23 cellular contexts compared by ENCODE assay signal in genomic region chr2:218701806-218702205, GRCh38. TPM values are rescaled to one million over a fixed set of nuclear protein-coding genes. Genes with fewer than 3 reads are reported as not detected.
DNase-seq lines count a peak whose midpoint lies in the region; ATAC-seq and TF ChIP-seq lines count a peak whose summit lies in the region.
"Had no signal": no experiment of that assay in that cellular context is flagged by ENCODE, and none has a peak within 500 bp of the region (broad histone marks: within the 10 kb centered on the region; RNA-seq: fewer than 3 reads in every experiment).

No MANE protein-coding gene starts in this region.

- peak; percentile 26 for ATAC-seq in Right ventricle myocardium inferior
- no peak for ATAC-seq in activated CD4-positive, alpha-beta T cell treated with anti-CD3 and anti-CD28 coated beads for 36 hours
- ATAC-seq in HG02642 (IDR thresholded peaks at IDR 0.05; ENCODE audit: poor library complexity, unreplicated experiment) = no peak
- ATAC-seq: A549, Panc1 had no signal

- no peak for DNase-seq in Right ventricle myocardium inferior (ENCODE audit: missing footprints)
- DNase-seq in left ventricle myocardium inferior = no peak
- peak; percentile 63 for DNase-seq in GM23248
- DNase-seq in astrocyte of the cerebellum (ENCODE audit: low read depth) = peak; percentile 63
- peak; percentile 52 for DNase-seq in medulla oblongata (ENCODE audit: extremely low spot score)
- DNase-seq in NOMO-1 (lab: John Stamatoyannopoulos, UW; ENCODE audit: unreplicated experiment in 2 of 2) = no peak
- DNase-seq in activated CD4-positive, alpha-beta T cell treated with anti-CD3 and anti-CD28 coated beads for 36 hours = no peak
- DNase-seq: BE2C; DMS53; EL; KG1; NCI-H1092 treated with DMSO at 0.1 percent for 48 hours; NCI-H1436 treated with DMSO at 0.1 percent for 48 hours; NCI-H2029; NCI-H226; NCI-H510A treated with DMSO at 0.1 percent for 48 hours; NCI-H774; NK-92 treated with Interleukin-12 subunit alpha and Interleukin-12 subunit beta, amount 100 ng/mL, for 24 hours had no signal

- no peaks in the 10 kb centered on the region for H3K9me2 ChIP-seq in GM23248 (ENCODE audit: insufficient read depth)

- CTCF ChIA-PET in activated CD4-positive, alpha-beta T cell treated with anti-CD3 and anti-CD28 coated beads for 36 hours (lab: Charles Lee) = interaction anchor here (0.6 to 1.5 kb wide), 4 partner anchors 9 to 146 kb away, joined by 3 to 7 read pairs (median 4); partner anchors contain the start of genes BCS1L, TTLL4 and ZNF142

- H3K4me1 ChIP-seq in left ventricle myocardium inferior (no peaks in the 10 kb centered on the region), GM23248 (ENCODE audit: insufficient read depth) (no peaks in the 10 kb centered on the region)
- H3K4me1 ChIP-seq: A549, HAP-1, SJSA1 had no signal

- intact Hi-C loops in Right ventricle myocardium inferior (cut with DNase I) (no loop called here), left ventricle myocardium inferior (cut with micrococcal nuclease) (no loop called here)
- intact Hi-C loops in activated CD4-positive, alpha-beta T cell treated with anti-CD3 and anti-CD28 coated beads for 36 hours (cut with DNase I, micrococcal nuclease) = no loop called here

- H3K27ac Mint-ChIP-seq in activated CD4-positive, alpha-beta T cell treated with anti-CD3 and anti-CD28 coated beads for 36 hours = no peak overlapping the region

- H3K36me3 ChIP-seq in left ventricle myocardium inferior = peaks cover 42% of the 10 kb centered on the region
- peaks cover 7% of the 10 kb centered on the region; the same call in 1 of the 2 replicates for H3K36me3 ChIP-seq in GM23248 (ENCODE audit: low read depth)
- H3K36me3 ChIP-seq: BE2C, HAP-1, SJSA1 had no signal

- H3K27me3 ChIP-seq in left ventricle myocardium inferior (ENCODE audit: low read depth) = no peaks in the 10 kb centered on the region
- no peaks in the 10 kb centered on the region for H3K27me3 ChIP-seq in GM23248 (replicated peaks; ENCODE audit: insufficient read depth)
- H3K27me3 ChIP-seq: BE2C, SJSA1 had no signal

- in situ Hi-C loops in GM23248 (cut with MboI) = no loop called here
- in situ Hi-C loops in astrocyte of the cerebellum (cut with HindIII; ENCODE audit: low sequenced_read_pairs) = no loop called here

- 52 to 60% methylated on average over 2 of the region's 2 CpGs for WGBS in GM23248 (ENCODE audit: low coverage in 1 of 2, low lambda C conversion rate in 2 of 2, missing lambda C conversion rate in 2 of 2), 2 experiments

- H3K4me1 Mint-ChIP-seq in activated CD4-positive, alpha-beta T cell treated with anti-CD3 and anti-CD28 coated beads for 36 hours = no peaks in the 10 kb centered on the region

- TF ChIP-seq CTCF in left ventricle myocardium inferior (IDR thresholded peaks at IDR 0.05; ENCODE audit: borderline replicate concordance) = no peak
- TF ChIP-seq CTCF in astrocyte of the cerebellum (IDR thresholded peaks at IDR 0.05; ENCODE audit: low read depth, low read length, missing control alignments) = no peak

- H3K4me3 ChIP-seq in left ventricle myocardium inferior = no peak overlapping the region
- no peak overlapping the region for H3K4me3 ChIP-seq in GM23248
- H3K4me3 ChIP-seq in astrocyte of the cerebellum (ENCODE audit: low read depth, low read length) = no peak overlapping the region
- H3K4me3 ChIP-seq: A549, HAP-1, SJSA1 had no signal

- no peaks in the 10 kb centered on the region for H3K27me3 Mint-ChIP-seq in activated CD4-positive, alpha-beta T cell treated with anti-CD3 and anti-CD28 coated beads for 36 hours

- H3K27ac ChIP-seq in left ventricle myocardium inferior (replicated peaks) (no peak overlapping the region), GM23248 (no peak overlapping the region)
- H3K27ac ChIP-seq: A549, SJSA1 had no signal

- H3K9me3 ChIP-seq in left ventricle myocardium inferior (replicated peaks) = no peaks in the 10 kb centered on the region
- no peaks in the 10 kb centered on the region for H3K9me3 ChIP-seq in GM23248 (ENCODE audit: low read depth)
- H3K9me3 ChIP-seq: A549, BE2C, HAP-1, SJSA1 had no signal

- 0 out of 2 replicates have a peak, but pooled peaks cover 6% of the 10 kb centered on the region for H3F3A ChIP-seq in GM23248 (ENCODE audit: insufficient read depth)

- no peaks in the 10 kb centered on the region for H3K79me2 ChIP-seq in GM23248 (ENCODE audit: insufficient read depth)

- no peak overlapping the region for H3K9ac ChIP-seq in GM23248

- peaks cover 2% of the 10 kb centered on the region for H3K36me3 Mint-ChIP-seq in activated CD4-positive, alpha-beta T cell treated with anti-CD3 and anti-CD28 coated beads for 36 hours (ENCODE audit: low read depth)

- H3K4me2 ChIP-seq in GM23248 (ENCODE audit: unreplicated experiment) = no peak overlapping the region
- H3K4me2 ChIP-seq: A549 had no signal

- H4K20me1 ChIP-seq in GM23248 (ENCODE audit: insufficient read depth) = no peaks in the 10 kb centered on the region

- POLR2A ChIA-PET in activated CD4-positive, alpha-beta T cell treated with anti-CD3 and anti-CD28 coated beads for 36 hours (lab: Charles Lee) = no interaction called here

- no peaks in the 10 kb centered on the region for H3K9me3 Mint-ChIP-seq in activated CD4-positive, alpha-beta T cell treated with anti-CD3 and anti-CD28 coated beads for 36 hours (ENCODE audit: low read depth)

- no peak overlapping the region for H3K4me3 Mint-ChIP-seq in activated CD4-positive, alpha-beta T cell treated with anti-CD3 and anti-CD28 coated beads for 36 hours

- H2AFZ ChIP-seq in GM23248 = no peak overlapping the region

RNA-seq across cellular contexts. Expression of gene TTLL4, which starts 8.8 kb away (rescaled TPM):
- total RNA-seq in Right ventricle myocardium inferior (8.4 TPM), left ventricle myocardium inferior (6.2 TPM)
- 5.5 and 9.1 TPM in 2 replicates for total RNA-seq in GM23248 (2014; rRNA removed; shearing (Covaris generic))
- polyA plus RNA-seq in GM23248 (2016; fragmentation: Nextera tagmentation; extraction: Ambion mirVana) = 7.3 and 7.7 TPM in 2 replicates
- total RNA-seq in activated CD4-positive, alpha-beta T cell treated with anti-CD3 and anti-CD28 coated beads for 36 hours = 10 to 100 TPM; 33.7 to 46.6 TPM

RNA-seq across cellular contexts. Expression of gene STK36, which starts 29.9 kb away (rescaled TPM):
- total RNA-seq in Right ventricle myocardium inferior = 7.5 TPM
- total RNA-seq in left ventricle myocardium inferior = 7.4 TPM
- total RNA-seq in GM23248 (2014; rRNA removed; shearing (Covaris generic)) = 17.5 and 24.5 TPM in 2 replicates
- polyA plus RNA-seq in GM23248 (2016; fragmentation: Nextera tagmentation; extraction: Ambion mirVana) = 19.2 and 22.2 TPM in 2 replicates
- 10 to 100 TPM; 13.1 to 19.3 TPM for total RNA-seq in activated CD4-positive, alpha-beta T cell treated with anti-CD3 and anti-CD28 coated beads for 36 hours

RNA-seq across cellular contexts. Expression of gene RNF25, which starts 30.0 kb away (rescaled TPM):
- total RNA-seq in Right ventricle myocardium inferior = 15.3 TPM
- 14.7 TPM for total RNA-seq in left ventricle myocardium inferior
- total RNA-seq in GM23248 (2014; rRNA removed; shearing (Covaris generic)) = 31.7 and 37.4 TPM in 2 replicates
- polyA plus RNA-seq in GM23248 (2016; fragmentation: Nextera tagmentation; extraction: Ambion mirVana) = 37.8 and 41.1 TPM in 2 replicates
- 10 to 100 TPM; 14.1 to 29.2 TPM for total RNA-seq in activated CD4-positive, alpha-beta T cell treated with anti-CD3 and anti-CD28 coated beads for 36 hours

RNA-seq across cellular contexts. Expression of gene BCS1L, which starts 42.3 kb away (rescaled TPM):
- total RNA-seq in Right ventricle myocardium inferior = 51.1 TPM
- 48.6 TPM for total RNA-seq in left ventricle myocardium inferior
- total RNA-seq in GM23248 (2014; rRNA removed; shearing (Covaris generic)) = 30.9 and 56.1 TPM in 2 replicates
- 39.9 and 44.2 TPM in 2 replicates for polyA plus RNA-seq in GM23248 (2016; fragmentation: Nextera tagmentation; extraction: Ambion mirVana)
- 10 to 100 TPM; 74.3 to 92.3 TPM for total RNA-seq in activated CD4-positive, alpha-beta T cell treated with anti-CD3 and anti-CD28 coated beads for 36 hours

RNA-seq across cellular contexts. Expression of gene ZNF142, which starts 42.4 kb away (rescaled TPM):
- total RNA-seq in Right ventricle myocardium inferior (18.6 TPM), left ventricle myocardium inferior (19.9 TPM)
- 7.8 and 8.5 TPM in 2 replicates for total RNA-seq in GM23248 (2014; rRNA removed; shearing (Covaris generic))
- polyA plus RNA-seq in GM23248 (2016; fragmentation: Nextera tagmentation; extraction: Ambion mirVana) = 6.6 and 11.5 TPM in 2 replicates
- 10 to 100 TPM; 31.5 to 42.4 TPM for total RNA-seq in activated CD4-positive, alpha-beta T cell treated with anti-CD3 and anti-CD28 coated beads for 36 hours

Comparison
In these comparisons a context has a peak if more than half of its experiments do, and no peak if none do; other contexts are left out.
1. DNase-seq: peak in GM23248 (single experiment), astrocyte of the cerebellum (single experiment) and medulla oblongata (single experiment); none in Right ventricle myocardium inferior (single experiment), left ventricle myocardium inferior (single experiment), NOMO-1 (0 of 2) and activated CD4-positive, alpha-beta T cell treated with anti-CD3 and anti-CD28 coated beads for 36 hours (single experiment).